Comparison of ENCODE assay signal across 24 cellular contexts in genomic region chr19:57466489-57466888, GRCh38. TPM values are rescaled to one million over a fixed set of nuclear protein-coding genes. Genes with fewer than 3 reads are reported as not detected.
"Had no signal": no experiment of that assay in that cellular context is flagged by ENCODE, and none has a peak within 500 bp of the region (broad histone marks: within the 10 kb centered on the region; RNA-seq: fewer than 3 reads in every experiment).

No MANE protein-coding gene starts in this region.

- H3K4me1 ChIP-seq: ascending aorta, parathyroid adenoma, stomach, suprapubic skin, tibial artery had no signal

- H3K27me3 ChIP-seq: ascending aorta, cardiac muscle cell, dorsolateral prefrontal cortex, stomach, suprapubic skin, tibial artery had no signal

- ATAC-seq: sciatic nerve had no signal

- H3K4me3 ChIP-seq: ascending aorta, cardiac muscle cell, coronary artery, dorsolateral prefrontal cortex, lung, smooth muscle cell, stomach, suprapubic skin, tibial artery had no signal

- H3K27ac ChIP-seq: ascending aorta, cardiac muscle cell, coronary artery, dorsolateral prefrontal cortex, parathyroid adenoma, stomach, suprapubic skin, tibial artery had no signal

- H3K36me3 ChIP-seq: cardiac muscle cell had no signal

- DNase-seq: activated CD4-positive, alpha-beta memory T cell treated with anti-CD3 and anti-CD28 coated beads for 36 hours; activated CD4-positive, CD25-positive, alpha-beta regulatory T cell treated with anti-CD3 and anti-CD28 coated beads, Interleukin-2, amount 50 U/mL, for 72 hours; activated CD8-positive, alpha-beta memory T cell treated with anti-CD3 and anti-CD28 coated beads, Interleukin-2, amount 50 U/mL, for 4 hours; activated effector memory CD4-positive, alpha-beta T cell treated with anti-CD3 and anti-CD28 coated beads, Interleukin-2, amount 50 U/mL, for 16 hours; activated naive CD4-positive, alpha-beta T cell treated with anti-CD3 and anti-CD28 coated beads for 36 hours; activated T-cell treated with anti-CD3 and anti-CD28 coated beads, Interleukin-2, amount 50 U/mL, for 1 hour; dorsolateral prefrontal cortex; naive thymus-derived CD4-positive, alpha-beta T cell; stimulated activated CD4-positive, alpha-beta T cell treated with anti-CD3 and anti-CD28 coated beads, Interleukin-2, amount 100 ng/mL, for 24 hours; stimulated activated naive B cell treated with anti-CD40 and anti-IgM and Interleukin-4, amounts not matched to agents 10 μg/mL and 1 μg/mL and 100 μg/mL, for 72 hours; stomach; T-helper 17 cell; T1000; tibial artery had no signal

- H3K9ac ChIP-seq: parathyroid adenoma had no signal

RNA-seq across cellular contexts. Expression of gene VN1R1, which starts 9.5 kb away (rescaled TPM):
- total RNA-seq: activated CD4-positive, alpha-beta T cell treated with anti-CD3 and anti-CD28 coated beads, Interleukin-2, amount 10 ng/mL, durations not matched to agents 24 days and 14 days; activated T-helper 1 cell treated with anti-CD3 and anti-CD28 coated beads, Interleukin-12 subunit alpha, Interleukin-12 subunit beta, Interleukin-2, Interleukin-4 antibody, amounts not matched to agents 30 ng/mL and 10 ng/mL and 1 ng/mL, durations not matched to agents 14 hours and 24 hours and 36 hours; ascending aorta; T-helper 17 cell had no signal
- polyA plus RNA-seq: smooth muscle cell had no signal

RNA-seq across cellular contexts. Expression of gene ZNF773, which starts 33.2 kb away (rescaled TPM):
- total RNA-seq: ascending aorta had no signal
